ENCODE assay signal across 8 cellular contexts in the genomic region with DNA sequence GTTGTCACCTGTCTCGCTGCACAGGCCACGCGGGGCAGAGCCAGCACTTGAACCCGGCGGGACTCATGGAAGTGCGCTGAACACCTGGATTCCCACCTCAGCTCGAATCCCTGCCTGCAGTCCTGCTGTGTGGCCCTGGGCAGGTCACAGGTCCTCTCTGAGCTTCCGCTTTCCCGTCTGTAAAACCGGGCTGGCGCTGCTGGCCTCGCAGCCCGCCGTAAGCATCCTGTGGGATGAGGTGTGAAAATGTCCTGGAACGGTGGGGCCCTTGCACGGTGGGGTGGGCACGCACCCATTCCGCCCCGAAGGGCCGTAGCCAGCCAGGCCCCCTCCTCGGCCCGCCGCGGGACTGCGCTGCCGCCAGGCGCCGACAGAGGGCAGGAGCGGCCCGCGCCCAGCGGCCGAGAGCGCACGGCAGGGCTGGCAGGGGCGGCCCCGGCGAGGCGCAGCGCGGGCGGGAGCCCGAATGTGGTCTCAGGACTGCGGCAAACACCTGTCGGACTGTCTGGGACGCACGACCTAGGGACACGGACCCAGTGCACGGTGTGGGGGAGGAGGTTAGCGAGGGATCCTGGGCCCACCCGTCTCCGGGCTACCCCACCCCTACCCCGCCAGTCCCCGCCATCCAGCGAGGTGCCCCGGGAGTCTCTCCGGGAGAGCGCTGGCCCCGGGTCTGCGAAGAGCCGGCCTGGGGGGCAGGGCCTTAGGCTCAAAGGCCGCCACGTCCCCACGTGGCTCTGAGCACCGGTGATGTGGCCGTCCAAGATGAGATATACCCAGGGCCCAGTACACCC. TPM values are rescaled to one million over a fixed set of nuclear protein-coding genes. Genes with fewer than 3 reads are reported as not detected.
DNase-seq lines count a peak whose midpoint lies in the region; ATAC-seq and TF ChIP-seq lines count a peak whose summit lies in the region.

No MANE protein-coding gene starts in this region.

- no peaks in the 10 kb centered on the region for H3K36me3 Mint-ChIP-seq in GM23338 (ENCODE audit: low read depth)
- peaks cover 2% of the 10 kb centered on the region for H3K36me3 Mint-ChIP-seq in effector memory CD8-positive, alpha-beta T cell (ENCODE audit: insufficient read depth)

- no peaks in the 10 kb centered on the region for H3K79me2 ChIP-seq in GM23338 (replicated peaks; ENCODE audit: insufficient read depth)

- H3K36me3 ChIP-seq in GM23338 (ENCODE audit: insufficient read depth) = no peaks in the 10 kb centered on the region

- H2AFZ ChIP-seq in GM23338 = peak overlapping the region; percentile 56; the same call in 1 of the 2 replicates

- H3K27me3 ChIP-seq in GM23338 (ENCODE audit: insufficient read depth) = peaks cover 55% of the 10 kb centered on the region

- 0 out of 2 replicates have a peak, but pooled peaks cover 2% of the 10 kb centered on the region for H3F3A ChIP-seq in GM23338 (replicated peaks; ENCODE audit: low read depth)

- TF ChIP-seq CTCF in GM23338 (conservative IDR thresholded peaks at IDR 0.05; ENCODE audit: low read depth in 2 of 2) = peak; percentile 46 to 85

- peak overlapping the region; percentile 81 for H3K4me2 ChIP-seq in GM23338

- H3K4me1 ChIP-seq in GM23338 (ENCODE audit: insufficient read depth) = peaks cover 8% of the 10 kb centered on the region

- peak overlapping the region; percentile 51 for H3K4me3 ChIP-seq in GM23338

- no peak overlapping the region for H3K27ac Mint-ChIP-seq in GM23338
- H3K27ac Mint-ChIP-seq in effector memory CD8-positive, alpha-beta T cell = no peak overlapping the region

- DNase-seq in DMS53 treated with DMSO at 0.1 percent for 48 hours (lab: John Stamatoyannopoulos, UW; ENCODE audit: unreplicated experiment) (peak; percentile 4), GM23338 (ENCODE audit: low spot score) (peak; percentile 78), NAMALWA (ENCODE audit: low spot score) (peak; percentile 59), myocyte (ENCODE audit: low read depth) (peak; percentile 31)
- peak; percentile 54 to 60 for DNase-seq in activated CD4-positive, alpha-beta T cell treated with anti-CD3 and anti-CD28 coated beads, Interleukin-2, amount 50 U/mL, for 48 hours
- DNase-seq in effector memory CD8-positive, alpha-beta T cell = peak; percentile 30 to 62 (median 62)
- peak; percentile 23 for DNase-seq in stimulated activated naive CD4-positive, alpha-beta T cell treated with Interleukin-2 at 50 U/mL for 16 hours (lab: John Stamatoyannopoulos, UW)

- H3K4me3 Mint-ChIP-seq in GM23338 = no peak overlapping the region
- no peak overlapping the region for H3K4me3 Mint-ChIP-seq in effector memory CD8-positive, alpha-beta T cell

- H4K20me1 ChIP-seq in GM23338 (replicated peaks; ENCODE audit: insufficient read depth) = no peaks in the 10 kb centered on the region

- peaks cover 27% of the 10 kb centered on the region for H3K4me1 Mint-ChIP-seq in GM23338
- H3K4me1 Mint-ChIP-seq in effector memory CD8-positive, alpha-beta T cell (ENCODE audit: low read depth in 2 of 2) = no peaks in the 10 kb centered on the region

- ATAC-seq in GM23338 = peak; percentile 83
- peak; percentile 91 for ATAC-seq in effector memory CD8-positive, alpha-beta T cell (replicated peaks)
- ATAC-seq in HG03378 (IDR thresholded peaks at IDR 0.05; ENCODE audit: unreplicated experiment) = no peak

- H3K27ac ChIP-seq in GM23338 (ENCODE audit: low read depth) = no peak overlapping the region

- H3K9me3 Mint-ChIP-seq in GM23338 = no peaks in the 10 kb centered on the region
- H3K9me3 Mint-ChIP-seq in effector memory CD8-positive, alpha-beta T cell = no peaks in the 10 kb centered on the region

- peaks cover 54% of the 10 kb centered on the region for H3K27me3 Mint-ChIP-seq in GM23338 (ENCODE audit: insufficient read depth, low read depth, poor library complexity)
- H3K27me3 Mint-ChIP-seq in effector memory CD8-positive, alpha-beta T cell = peaks cover 26 to 44% of the 10 kb centered on the region in 2 donors

- H3K9me2 ChIP-seq in GM23338 (ENCODE audit: insufficient read depth) = no peaks in the 10 kb centered on the region

TF ChIP-seq in GM23338, 12 proteins besides CTCF, POLR2A, EP300 and RAD21 (continues in another document):
- TF ChIP-seq EZH2phosphoT487 (IDR thresholded peaks at IDR 0.05; ENCODE audit: unreplicated experiment) (no peak), ZNF331 (CRISPR knock-in tag; IDR thresholded peaks at IDR 0.05; ENCODE audit: low read depth) (no peak), CREB1 (CRISPR knock-in tag; IDR thresholded peaks at IDR 0.05; ENCODE audit: low read depth) (no peak), NANOG (IDR thresholded peaks at IDR 0.05; ENCODE audit: borderline replicate concordance) (no peak), JUNB (IDR thresholded peaks at IDR 0.05; ENCODE audit: unreplicated experiment) (no peak), ZNF114 (CRISPR knock-in tag; IDR thresholded peaks at IDR 0.05) (no peak), ETS1 (IDR thresholded peaks at IDR 0.05) (no peak), REST (IDR thresholded peaks at IDR 0.05; ENCODE audit: unreplicated experiment) (no peak), STAT1 (IDR thresholded peaks at IDR 0.05; ENCODE audit: unreplicated experiment) (no peak), EZH2 (IDR thresholded peaks at IDR 0.05; ENCODE audit: low read depth, unreplicated experiment) (no peak)

RNA-seq across cellular contexts. Expression of gene DNAJB8, which starts 40.4 kb away (rescaled TPM):
- not detected in 2 replicates for total RNA-seq in GM23338 (2014; rRNA removed; shearing (Covaris generic))
- not detected in 2 replicates for polyA plus RNA-seq in GM23338 (2016; fragmentation: Nextera tagmentation; extraction: Ambion mirVana)
- not detected in 2 replicates for total RNA-seq in myocyte
- polyA plus RNA-seq in myocyte (2012) = not detected

Comparison
In these comparisons a context has a peak if more than half of its experiments do, and no peak if none do; other contexts are left out.
1. DNase-seq: peak in every context shown above with its lines; median percentile 78 in GM23338; 62 in effector memory CD8-positive, alpha-beta T cell; 59 in NAMALWA; 57 in activated CD4-positive, alpha-beta T cell treated with anti-CD3 and anti-CD28 coated beads, Interleukin-2, amount 50 U/mL, for 48 hours; 31 in myocyte; 23 in stimulated activated naive CD4-positive, alpha-beta T cell treated with Interleukin-2 at 50 U/mL for 16 hours; 4 in DMS53 treated with DMSO at 0.1 percent for 48 hours.